35 cellular contexts compared by ENCODE assay signal in genomic region chr11:13019313-13019712, GRCh38. TPM values are rescaled to one million over a fixed set of nuclear protein-coding genes. Genes with fewer than 3 reads are reported as not detected.
"Had no signal": no experiment of that assay in that cellular context is flagged by ENCODE, and none has a peak within 500 bp of the region (broad histone marks: within the 10 kb centered on the region; RNA-seq: fewer than 3 reads in every experiment).

No MANE protein-coding gene starts in this region.

- DNase-seq: activated B cell treated with CpG ODN at 0.5 μM for 24 hours; activated CD4-positive, alpha-beta memory T cell treated with anti-CD3 and anti-CD28 coated beads for 36 hours; activated CD4-positive, alpha-beta T cell treated with anti-CD3 and anti-CD28 coated beads for 4 hours; activated CD4-positive, alpha-beta T cell treated with anti-CD3 and anti-CD28 coated beads, Interleukin-2, amount 10 ng/mL, durations not matched to agents 24 days and 14 days; activated CD4-positive, alpha-beta T cell treated with anti-CD3 and anti-CD28 coated beads, Interleukin-2, amount 50 U/mL, for 1 hour; activated CD4-positive, alpha-beta T cell treated with anti-CD3 and anti-CD28 coated beads, Interleukin-2, amount 50 U/mL, for 4 hours; activated CD4-positive, CD25-positive, alpha-beta regulatory T cell treated with anti-CD3 and anti-CD28 coated beads, Interleukin-2, amount 50 U/mL, for 72 hours; activated CD8-positive, alpha-beta memory T cell treated with anti-CD3 and anti-CD28 coated beads, Interleukin-2, amount 50 U/mL, for 4 hours; activated CD8-positive, alpha-beta T cell treated with anti-CD3 and anti-CD28 coated beads for 36 hours; activated effector memory CD4-positive, alpha-beta T cell treated with anti-CD3 and anti-CD28 coated beads, Interleukin-2, amount 50 U/mL, for 16 hours; activated gamma-delta T cell treated with Interleukin-2 at 50 U/mL for 16 hours; activated naive CD4-positive, alpha-beta T cell; activated naive CD4-positive, alpha-beta T cell treated with anti-CD3 and anti-CD28 coated beads for 36 hours; activated naive CD4-positive, alpha-beta T cell treated with anti-CD3 and anti-CD28 coated beads, Interleukin-2, amount 50 U/mL, for 16 hours; activated naive CD8-positive, alpha-beta T cell treated with anti-CD3 and anti-CD28 coated beads for 36 hours; activated T-cell treated with anti-CD3 and anti-CD28 coated beads for 4 hours; activated T-cell treated with anti-CD3 and anti-CD28 coated beads, Interleukin-2, amount 50 U/mL, for 1 hour; activated T-cell treated with anti-CD3 and anti-CD28 coated beads, Interleukin-2, amount 50 U/mL, for 4 hours; activated T-cell treated with anti-CD3 and anti-CD28 coated beads, Interleukin-2, amount 50 U/mL, for 72 hours; adrenal gland; amniotic stem cell; aorta; body of pancreas; brain microvascular endothelial cell; central memory CD4-positive, alpha-beta T cell; T-helper 2 cell; T-helper 9 cell had no signal

- H3K27me3 ChIP-seq: body of pancreas, breast epithelium had no signal

- H3K4me1 ChIP-seq: adrenal gland, breast epithelium had no signal

- H3K4me3 ChIP-seq: adrenal gland, body of pancreas, breast epithelium had no signal

- H3K36me3 ChIP-seq: adrenal gland, brain microvascular endothelial cell, breast epithelium had no signal

- H3K9me3 ChIP-seq: adrenal gland, body of pancreas, breast epithelium had no signal

- FAIRE-seq: astrocyte, TTC549 had no signal

- ATAC-seq: activated CD8-positive, alpha-beta T cell treated with anti-CD3 and anti-CD28 coated beads for 36 hours; activated naive CD4-positive, alpha-beta T cell treated with anti-CD3 and anti-CD28 coated beads, Interleukin-2, amount 50 U/mL, for 72 hours; activated T-cell treated with anti-CD3 and anti-CD28 coated beads, Interleukin-2, amount 50 U/mL, for 4 hours; activated T-cell treated with anti-CD3 and anti-CD28 coated beads, Interleukin-2, amount 50 U/mL, for 72 hours; activated T-helper 17 cell treated with anti-CD3 and anti-CD28 coated beads, Interleukin-2, amount 50 U/mL, for 72 hours; body of pancreas had no signal

- H3K27ac ChIP-seq: adrenal gland, body of pancreas, brain microvascular endothelial cell, breast epithelium, VCaP had no signal

RNA-seq across cellular contexts. Expression of gene RASSF10, which starts 10.2 kb away (rescaled TPM):
- total RNA-seq: activated B cell treated with CpG ODN at 0.5 μM for 24 hours; activated CD4-positive, alpha-beta memory T cell treated with anti-CD3 and anti-CD28 coated beads for 36 hours; activated CD4-positive, alpha-beta T cell treated with anti-CD3 and anti-CD28 coated beads, Interleukin-2, amount 10 ng/mL, durations not matched to agents 24 days and 14 days; activated CD8-positive, alpha-beta memory T cell treated with anti-CD3 and anti-CD28 coated beads for 36 hours; activated CD8-positive, alpha-beta T cell treated with anti-CD3 and anti-CD28 coated beads for 36 hours; activated naive CD4-positive, alpha-beta T cell treated with anti-CD3 and anti-CD28 coated beads for 36 hours; activated naive CD4-positive, alpha-beta T cell treated with anti-CD3 and anti-CD28 coated beads, Interleukin-2, amount 50 U/mL, for 72 hours; activated naive CD8-positive, alpha-beta T cell treated with anti-CD3 and anti-CD28 coated beads for 36 hours; activated T-cell treated with anti-CD3 and anti-CD28 coated beads, Interleukin-2, amount 50 U/mL, for 4 hours; activated T-helper 1 cell treated with anti-CD3 and anti-CD28 coated beads, Interleukin-12 subunit alpha, Interleukin-12 subunit beta, Interleukin-2, Interleukin-4 antibody, amounts not matched to agents 30 ng/mL and 10 ng/mL and 1 ng/mL, durations not matched to agents 14 hours and 24 hours and 36 hours; activated T-helper 17 cell treated with anti-CD3 and anti-CD28 coated beads, Interleukin-2, amount 50 U/mL, for 72 hours; adrenal gland; body of pancreas had no signal
- polyA plus RNA-seq: aorta had no signal
